In genomic region chr19:5394907-5395505, GRCh38 we compare ENCODE assay signal across 2 cellular contexts.
TF ChIP-seq lines count a peak whose summit lies in the region.

No MANE protein-coding gene starts in this region.

TF ChIP-seq in HepG2, 621 proteins besides CTCF, POLR2A, EP300 and RAD21:
- no peak for TF ChIP-seq PTBP1 (IDR thresholded peaks at IDR 0.05; ENCODE audit: low read depth, low read length, poor library complexity, severe bottlenecking)
- peak; percentile 6; the same call in 1 of the 2 replicates for TF ChIP-seq RFX1 (IDR thresholded peaks at IDR 0.05)
TF ChIP-seq in HepG2: peak in this region for 1.

TF ChIP-seq in WTC11, 78 proteins besides CTCF, POLR2A, EP300 and RAD21:
- TF ChIP-seq ATF3 (CRISPR knock-in tag; conservative IDR thresholded peaks at IDR 0.05) (no peak), SMAD3 (CRISPR knock-in tag; IDR thresholded peaks at IDR 0.05; ENCODE audit: borderline replicate concordance) (no peak), ETV6 (CRISPR knock-in tag; IDR thresholded peaks at IDR 0.05) (no peak), E2F5 (CRISPR knock-in tag; IDR thresholded peaks at IDR 0.05) (no peak), NR3C1 (CRISPR knock-in tag; conservative IDR thresholded peaks at IDR 0.05; ENCODE audit: low read depth) (no peak), GABPB1 (CRISPR knock-in tag; IDR thresholded peaks at IDR 0.05) (no peak), ESRRA (CRISPR knock-in tag; IDR thresholded peaks at IDR 0.05; ENCODE audit: borderline replicate concordance) (no peak)
